Comparison of ENCODE assay signal across 25 cellular contexts in genomic region chr12:117563007-117563406, GRCh38.
"Had no signal": no experiment of that assay in that cellular context is flagged by ENCODE, and none has a peak within 500 bp of the region (broad histone marks: within the 10 kb centered on the region; RNA-seq: fewer than 3 reads in every experiment).

No MANE protein-coding gene starts in this region.

- H3K27ac Mint-ChIP-seq: dendritic cell treated with granulocyte-macrophage colony-stimulating factor and Interleukin-4, amounts not matched to agents 40 ng/mL and 50 ng/mL, for 4 days; memory B cell; mesothelial cell of epicardium; naive B cell; natural killer cell treated with Interleukin-12 subunit alpha and Interleukin-12 subunit beta and Interleukin-15 and Interleukin-18, amount 100 ng/mL, for 72 hours; stimulated activated effector memory CD8-positive, alpha-beta T cell treated with anti-CD3 and anti-CD28 coated beads, Interleukin-12 subunit alpha, Interleukin-12 subunit beta, amount 100 ng/mL, for 72 hours had no signal

- H3K4me3 Mint-ChIP-seq: dendritic cell treated with granulocyte-macrophage colony-stimulating factor and Interleukin-4, amounts not matched to agents 40 ng/mL and 50 ng/mL, for 4 days; memory B cell; mesothelial cell of epicardium; naive B cell; natural killer cell treated with Interleukin-12 subunit alpha and Interleukin-12 subunit beta and Interleukin-15 and Interleukin-18, amount 100 ng/mL, for 72 hours; neural crest cell; stimulated activated effector memory CD8-positive, alpha-beta T cell treated with anti-CD3 and anti-CD28 coated beads, Interleukin-12 subunit alpha, Interleukin-12 subunit beta, amount 100 ng/mL, for 72 hours had no signal

- H3K27me3 ChIP-seq: right atrium auricular region, stomach, thyroid gland, vagina had no signal

- ATAC-seq: left lobe of liver; mucosa of descending colon; natural killer cell treated with Interleukin-12 subunit alpha and Interleukin-12 subunit beta and Interleukin-15 and Interleukin-18, amount 100 ng/mL, for 72 hours; sciatic nerve; stimulated activated effector memory CD8-positive, alpha-beta T cell treated with anti-CD3 and anti-CD28 coated beads, Interleukin-12 subunit alpha, Interleukin-12 subunit beta, amount 100 ng/mL, for 72 hours had no signal

- H3K27ac ChIP-seq: esophagus squamous epithelium, prostate gland, right atrium auricular region, stomach, thyroid gland, vagina had no signal

- H3K9me3 ChIP-seq: esophagus squamous epithelium, mucosa of descending colon, prostate gland, right atrium auricular region, stomach, thyroid gland, vagina had no signal

- H3K4me2 ChIP-seq: smooth muscle cell had no signal

- H3K4me3 ChIP-seq: esophagus squamous epithelium, lung, mucosa of descending colon, prostate gland, right atrium auricular region, smooth muscle cell, stomach, thyroid gland, vagina had no signal

- DNase-seq: effector memory CD4-positive, alpha-beta T cell; erythroblast; esophagus squamous epithelium; foreskin melanocyte; mucosa of descending colon; naive B cell; stimulated activated CD4-positive, alpha-beta T cell treated with anti-CD3 and anti-CD28 coated beads, Interleukin-2, amount 100 ng/mL, for 24 hours; stimulated activated CD4-positive, alpha-beta T cell treated with anti-CD3 and anti-CD28 coated beads, Interleukin-4, amount 100 ng/mL, for 24 hours; stimulated activated naive CD4-positive, alpha-beta T cell treated with Interleukin-2 at 50 U/mL for 16 hours; stomach; thyroid gland; trophoblast cell had no signal

- H3K4me1 ChIP-seq: esophagus squamous epithelium, prostate gland, right atrium auricular region, stomach, vagina had no signal

- H3K4me1 Mint-ChIP-seq: memory B cell; mesothelial cell of epicardium; naive B cell; stimulated activated effector memory CD8-positive, alpha-beta T cell treated with anti-CD3 and anti-CD28 coated beads, Interleukin-12 subunit alpha, Interleukin-12 subunit beta, amount 100 ng/mL, for 72 hours had no signal

- H3K36me3 ChIP-seq: esophagus squamous epithelium, prostate gland, right atrium auricular region, stomach, thyroid gland, vagina had no signal

- H3K36me3 Mint-ChIP-seq: memory B cell; mesothelial cell of epicardium; naive B cell; natural killer cell treated with Interleukin-12 subunit alpha and Interleukin-12 subunit beta and Interleukin-15 and Interleukin-18, amount 100 ng/mL, for 72 hours; stimulated activated effector memory CD8-positive, alpha-beta T cell treated with anti-CD3 and anti-CD28 coated beads, Interleukin-12 subunit alpha, Interleukin-12 subunit beta, amount 100 ng/mL, for 72 hours had no signal

- H3K9me3 Mint-ChIP-seq: dendritic cell treated with granulocyte-macrophage colony-stimulating factor and Interleukin-4, amounts not matched to agents 40 ng/mL and 50 ng/mL, for 4 days; mesothelial cell of epicardium; natural killer cell treated with Interleukin-12 subunit alpha and Interleukin-12 subunit beta and Interleukin-15 and Interleukin-18, amount 100 ng/mL, for 72 hours; neural crest cell had no signal
